ENCODE assay signal across 14 cellular contexts in genomic region chr7:123242467-123243097, GRCh38. TPM values are rescaled to one million over a fixed set of nuclear protein-coding genes. Genes with fewer than 3 reads are reported as not detected.
DNase-seq lines count a peak whose midpoint lies in the region; ATAC-seq, FAIRE-seq and TF ChIP-seq lines count a peak whose summit lies in the region.
"Had no signal": no experiment of that assay in that cellular context is flagged by ENCODE, and none has a peak within 500 bp of the region (broad histone marks: within the 10 kb centered on the region; RNA-seq: fewer than 3 reads in every experiment).

No MANE protein-coding gene starts in this region.

- ATAC-seq in pancreas (peak; percentile 43 to 91 (median 77)), GM18867 (IDR thresholded peaks at IDR 0.05; ENCODE audit: unreplicated experiment) (no peak)
- ATAC-seq in CD4-positive, alpha-beta T cell (ENCODE audit: poor library complexity) = no peak
- ATAC-seq: CD8-positive, alpha-beta T cell had no signal

- 39 to 44% methylated on average over 5 of the region's 5 CpGs for WGBS in pancreas, 2 donors

- H3K36me3 ChIP-seq in WERI-Rb-1 (no peaks in the 10 kb centered on the region), pancreas (no peaks in the 10 kb centered on the region), MG63 (no peaks in the 10 kb centered on the region)

- H3K4me3 ChIP-seq in WERI-Rb-1 (ENCODE audit: low read depth, low read length) (peak overlapping the region; percentile 8), pancreas (no peak overlapping the region), MG63 (no peak overlapping the region)

- no peak overlapping the region for H3K27ac Mint-ChIP-seq in Calu3 (ENCODE audit: unreplicated experiment)
- no peak overlapping the region for H3K27ac Mint-ChIP-seq in CD4-positive, alpha-beta T cell
- H3K27ac Mint-ChIP-seq: CD8-positive, alpha-beta T cell had no signal

- no peak overlapping the region for H3K27ac ChIP-seq in WERI-Rb-1
- H3K27ac ChIP-seq in pancreas = peak overlapping the region in 2 of 4 donors; percentile 46 to 57
- no peak overlapping the region for H3K27ac ChIP-seq in CD4-positive, alpha-beta T cell (ENCODE audit: low read depth, low read length)
- H3K27ac ChIP-seq: epithelial cell of prostate had no signal

- TF ChIP-seq CTCF in Calu3 (IDR thresholded peaks at IDR 0.05; ENCODE audit: unreplicated experiment) (no peak), WERI-Rb-1 (IDR thresholded peaks at IDR 0.05; ENCODE audit: low read depth, low read length) (no peak), pancreas (IDR thresholded peaks at IDR 0.05) (no peak), GM10266 (IDR thresholded peaks at IDR 0.05; ENCODE audit: control insufficient read depth, insufficient read depth, low read depth, missing control alignments) (no peak)
- no peak for TF ChIP-seq CTCF in CD4-positive, alpha-beta T cell (IDR thresholded peaks at IDR 0.05)

- no peak for FAIRE-seq in pancreas (lab: Jason Lieb, UNC)

- H3K27me3 Mint-ChIP-seq in Calu3 (ENCODE audit: unreplicated experiment) = no peaks in the 10 kb centered on the region
- no peaks in the 10 kb centered on the region for H3K27me3 Mint-ChIP-seq in CD4-positive, alpha-beta T cell

- CTCF ChIA-PET in Calu3 (lab: Charles Lee) = interaction anchor here (0.7 kb wide), 1 partner anchor 54 kb away, joined by 3 read pairs; no protein-coding TSS in a partner anchor
- CTCF ChIA-PET in CD4-positive, alpha-beta T cell (lab: Charles Lee) = no interaction called here

- H3K9me3 ChIP-seq in WERI-Rb-1 (ENCODE audit: severe bottlenecking) = no peaks in the 10 kb centered on the region
- H3K9me3 ChIP-seq in pancreas = no peaks in the 10 kb centered on the region
- H3K9me3 ChIP-seq in CD4-positive, alpha-beta T cell (ENCODE audit: control insufficient read depth, low read length) = no peaks in the 10 kb centered on the region
- H3K9me3 ChIP-seq in MG63 = no peaks in the 10 kb centered on the region

- BruUV-seq in Calu3 (replicated peaks; lab: Mats Ljungman, UMichigan) = no TSS peak

- no peak overlapping the region for H3K4me3 Mint-ChIP-seq in Calu3 (ENCODE audit: low read depth, unreplicated experiment)
- H3K4me3 Mint-ChIP-seq in CD4-positive, alpha-beta T cell = no peak overlapping the region
- H3K4me3 Mint-ChIP-seq: CD8-positive, alpha-beta T cell had no signal

- H3K27me3 ChIP-seq in WERI-Rb-1 (ENCODE audit: insufficient read depth, low read depth, severe bottlenecking) (no peaks in the 10 kb centered on the region), pancreas (no peaks in the 10 kb centered on the region), MG63 (no peaks in the 10 kb centered on the region)
- H3K27me3 ChIP-seq in CD4-positive, alpha-beta T cell (ENCODE audit: control insufficient read depth, insufficient read depth, low read length) = no peaks in the 10 kb centered on the region

- H3K4me1 ChIP-seq in pancreas = peaks cover 0 to 6% (median 0%) of the 10 kb centered on the region in 3 donors

- no peaks in the 10 kb centered on the region for H3K36me3 Mint-ChIP-seq in Calu3 (ENCODE audit: insufficient read depth, unreplicated experiment)
- no peaks in the 10 kb centered on the region for H3K36me3 Mint-ChIP-seq in CD4-positive, alpha-beta T cell (ENCODE audit: low read depth)
- H3K36me3 Mint-ChIP-seq: CD8-positive, alpha-beta T cell had no signal

- H3K4me1 Mint-ChIP-seq in Calu3 (ENCODE audit: low read depth, unreplicated experiment) = no peaks in the 10 kb centered on the region
- no peaks in the 10 kb centered on the region for H3K4me1 Mint-ChIP-seq in CD4-positive, alpha-beta T cell (ENCODE audit: low read depth)

- POLR2A ChIA-PET in CD4-positive, alpha-beta T cell (lab: Charles Lee) = no interaction called here

- peak; percentile 27 for DNase-seq in Calu3
- peak; percentile 1 for DNase-seq in HT1080 (ENCODE audit: low read depth)
- DNase-seq in WERI-Rb-1 = peak; percentile 45
- no peak for DNase-seq in pancreas
- no peak for DNase-seq in CD4-positive, alpha-beta T cell
- no peak for DNase-seq in GM10266 (ENCODE audit: extremely low spot score)
- DNase-seq in MG63 = no peak
- DNase-seq: amniotic stem cell; CD8-positive, alpha-beta T cell; head of caudate nucleus had no signal

- intact Hi-C loops in Calu3 (cut with micrococcal nuclease; ENCODE audit: unreplicated experiment) (no loop called here), pancreas (cut with DNase I) (no loop called here)
- intact Hi-C loops in CD4-positive, alpha-beta T cell (cut with DNase I, micrococcal nuclease) = no loop called here

- no peaks in the 10 kb centered on the region for H3K9me3 Mint-ChIP-seq in Calu3 (ENCODE audit: low read depth, unreplicated experiment)
- H3K9me3 Mint-ChIP-seq in CD4-positive, alpha-beta T cell = no peaks in the 10 kb centered on the region
- H3K9me3 Mint-ChIP-seq: CD8-positive, alpha-beta T cell had no signal

RNA-seq across cellular contexts. Expression of gene SLC13A1, which starts 42.8 kb away (rescaled TPM):
- total RNA-seq in Calu3 (2022) = not detected in 2 replicates
- not detected in 2 replicates for total RNA-seq in HT1080 (2014; rRNA removed; shearing (Covaris generic))
- not detected in 2 replicates for polyA plus RNA-seq in HT1080 (2015; cell fraction: cytosol; rRNA removed)
- polyA plus RNA-seq in HT1080 (2015; cell fraction: nucleus; rRNA removed) = not detected in 2 replicates
- total RNA-seq in pancreas = under 1 TPM in 3 of 6 donors, not detected in 3; 0.09 to 0.19 (median 0.13) TPM
- polyA plus RNA-seq in pancreas = under 1 TPM; 0.02 to 0.04 TPM
- not detected for total RNA-seq in CD4-positive, alpha-beta T cell
- total RNA-seq in MG63 (2014; rRNA removed; shearing (Covaris generic); ENCODE audit: low replicate concordance) = not detected in 2 replicates
- total RNA-seq: CD8-positive, alpha-beta T cell; G401; kidney epithelial cell had no signal

Comparison
In these comparisons a context has a peak if more than half of its experiments do, and no peak if none do; other contexts are left out.
1. DNase-seq: peak in Calu3 (single experiment), HT1080 (single experiment) and WERI-Rb-1 (single experiment); none in pancreas (0 of 6), CD4-positive, alpha-beta T cell (0 of 10), GM10266 (single experiment) and MG63 (single experiment).
2. ATAC-seq: peak in pancreas (4 of 4); none in CD4-positive, alpha-beta T cell (single experiment) and GM18867 (single experiment).